Comparison of ENCODE assay signal across 8 cellular contexts in the genomic region with DNA sequence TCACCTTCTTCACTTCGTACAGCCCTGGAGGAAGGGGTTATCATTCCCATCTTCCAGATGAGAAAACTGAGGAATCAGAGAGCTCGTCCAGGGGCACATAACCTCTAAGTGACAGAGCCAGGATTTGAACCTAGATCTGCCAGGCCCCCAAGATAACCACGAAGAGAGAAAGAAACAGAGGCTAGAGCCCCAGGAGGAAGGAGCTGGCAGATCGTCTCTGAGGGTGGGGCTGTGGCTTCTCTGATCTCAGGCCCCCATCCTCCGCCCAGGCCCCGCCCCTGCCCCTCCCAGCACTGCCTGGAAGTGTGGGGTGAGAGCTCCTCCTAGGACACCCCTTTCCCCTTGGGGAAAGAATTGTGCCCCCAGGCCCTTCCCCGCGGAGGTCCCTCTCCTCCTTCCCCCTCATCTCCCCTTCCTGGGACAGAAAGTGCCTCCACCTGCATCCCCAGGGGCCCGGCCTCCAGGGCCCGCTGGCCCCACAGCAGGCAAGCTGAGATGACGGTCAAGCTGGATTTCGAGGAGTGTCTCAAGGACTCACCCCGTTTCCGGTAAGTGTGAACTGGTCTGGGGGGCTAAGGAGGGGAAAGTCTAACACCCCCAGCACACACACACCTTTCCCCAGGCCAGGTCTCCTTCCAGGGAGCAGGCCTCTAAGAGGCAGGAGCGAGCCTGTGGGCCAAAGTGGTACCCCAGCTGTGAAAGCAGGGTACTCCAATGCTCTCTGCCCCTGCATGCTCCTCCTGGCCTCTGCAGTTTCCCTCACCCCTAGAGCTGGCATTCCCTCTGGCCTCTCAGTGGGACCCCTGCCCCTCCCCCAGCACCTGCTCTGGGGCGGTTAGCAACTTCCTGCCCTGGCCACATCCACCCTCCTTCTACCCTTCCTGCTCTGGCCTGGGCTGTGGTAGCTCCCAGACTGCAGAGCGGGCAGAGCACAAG.
A peak's percentile ranks its signal among the peaks of the same experiment; 100 is the strongest.
DNase-seq lines count a peak whose midpoint lies in the region; ATAC-seq and TF ChIP-seq lines count a peak whose summit lies in the region.

A gene with protein sequence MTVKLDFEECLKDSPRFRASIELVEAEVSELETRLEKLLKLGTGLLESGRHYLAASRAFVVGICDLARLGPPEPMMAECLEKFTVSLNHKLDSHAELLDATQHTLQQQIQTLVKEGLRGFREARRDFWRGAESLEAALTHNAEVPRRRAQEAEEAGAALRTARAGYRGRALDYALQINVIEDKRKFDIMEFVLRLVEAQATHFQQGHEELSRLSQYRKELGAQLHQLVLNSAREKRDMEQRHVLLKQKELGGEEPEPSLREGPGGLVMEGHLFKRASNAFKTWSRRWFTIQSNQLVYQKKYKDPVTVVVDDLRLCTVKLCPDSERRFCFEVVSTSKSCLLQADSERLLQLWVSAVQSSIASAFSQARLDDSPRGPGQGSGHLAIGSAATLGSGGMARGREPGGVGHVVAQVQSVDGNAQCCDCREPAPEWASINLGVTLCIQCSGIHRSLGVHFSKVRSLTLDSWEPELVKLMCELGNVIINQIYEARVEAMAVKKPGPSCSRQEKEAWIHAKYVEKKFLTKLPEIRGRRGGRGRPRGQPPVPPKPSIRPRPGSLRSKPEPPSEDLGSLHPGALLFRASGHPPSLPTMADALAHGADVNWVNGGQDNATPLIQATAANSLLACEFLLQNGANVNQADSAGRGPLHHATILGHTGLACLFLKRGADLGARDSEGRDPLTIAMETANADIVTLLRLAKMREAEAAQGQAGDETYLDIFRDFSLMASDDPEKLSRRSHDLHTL (plus strand): TSS at position 290 of the 936 bp plus-strand sequence. CDS start 206 bp downstream, at position 496.

- no peaks in the 10 kb centered on the region for H3K9me3 ChIP-seq in MM.1S (replicated peaks; ENCODE audit: insufficient read depth, low read length)

- peak; percentile 63 for DNase-seq in GM19240 (ENCODE audit: insufficient read length, low spot score)
- peak; percentile 70 for DNase-seq in MM.1S
- DNase-seq in activated CD8-positive, alpha-beta memory T cell treated with anti-CD3 and anti-CD28 coated beads, Interleukin-2, amount 50 U/mL, for 48 hours = peak; percentile 89
- DNase-seq in iPS-NIHi11 (ENCODE audit: low spot score) = peak; percentile 41
- peak; percentile 84 to 89 for DNase-seq in stimulated activated CD8-positive, alpha-beta memory T cell treated with anti-CD3 and anti-CD28 coated beads, Interleukin-2, amount 100 ng/mL, for 48 hours (ENCODE audit: low read depth in 2 of 2)
- no peak for DNase-seq in coronary artery (ENCODE audit: low spot score)
- DNase-seq in NCI-H2029 (lab: John Stamatoyannopoulos, UW) = no peak

- H3K79me2 ChIP-seq in MM.1S (ENCODE audit: low read length) = peaks cover 24% of the 10 kb centered on the region

- H3K36me3 ChIP-seq in MM.1S (replicated peaks; ENCODE audit: insufficient read depth, low read length) = no peaks in the 10 kb centered on the region

- peak within 1 kb of the TSS; percentile 24; the same call in 1 of the 2 replicates for H2AFZ ChIP-seq in MM.1S (ENCODE audit: low read length)

- no peaks in the 10 kb centered on the region for H3K27me3 ChIP-seq in MM.1S (replicated peaks; ENCODE audit: insufficient read depth, low read length)

- ATAC-seq in HG03135 (IDR thresholded peaks at IDR 0.05; ENCODE audit: unreplicated experiment) = no peak

- H3F3A ChIP-seq in MM.1S (ENCODE audit: insufficient read depth, low read length) = peaks cover 12% of the 10 kb centered on the region

- H3K4me2 ChIP-seq in MM.1S (ENCODE audit: low read depth, low read length) = peak within 1 kb of the TSS; percentile 58

- H3K9me2 ChIP-seq in MM.1S (replicated peaks; ENCODE audit: insufficient read depth, low read length) = no peaks in the 10 kb centered on the region

- H3K4me1 ChIP-seq in MM.1S (ENCODE audit: low read length) = peaks cover 11% of the 10 kb centered on the region

- H3K4me3 ChIP-seq in MM.1S (ENCODE audit: low read length) (peak within 1 kb of the TSS; percentile 67), coronary artery (no peak within 1 kb of the TSS)

- TF ChIP-seq CTCF in MM.1S (IDR thresholded peaks at IDR 0.05; ENCODE audit: low read length) = no peak
- TF ChIP-seq CTCF in coronary artery (IDR thresholded peaks at IDR 0.05) = no peak

- peak within 1 kb of the TSS; percentile 30; the same call in 1 of the 2 replicates for H3K27ac ChIP-seq in MM.1S (ENCODE audit: low read length)
- H3K27ac ChIP-seq in coronary artery = no peak within 1 kb of the TSS

- H4K20me1 ChIP-seq in MM.1S (ENCODE audit: insufficient read depth, low read length) = no peaks in the 10 kb centered on the region

- peak within 1 kb of the TSS; percentile 41; the same call in 1 of the 2 replicates for H3K9ac ChIP-seq in MM.1S (ENCODE audit: low read length)

Comparison
In these comparisons a context has a peak if more than half of its experiments do, and no peak if none do; other contexts are left out.
1. DNase-seq: peak in GM19240 (single experiment), MM.1S (single experiment), activated CD8-positive, alpha-beta memory T cell treated with anti-CD3 and anti-CD28 coated beads, Interleukin-2, amount 50 U/mL, for 48 hours (single experiment), iPS-NIHi11 (single experiment) and stimulated activated CD8-positive, alpha-beta memory T cell treated with anti-CD3 and anti-CD28 coated beads, Interleukin-2, amount 100 ng/mL, for 48 hours (2 of 2); none in coronary artery (single experiment) and NCI-H2029 (single experiment).